2 cellular contexts compared by ENCODE assay signal in genomic region chr9:91391426-91392217, GRCh38.
TF ChIP-seq lines count a peak whose summit lies in the region.

No MANE protein-coding gene starts in this region.

TF ChIP-seq in IMR-90, 13 proteins besides CTCF, POLR2A, EP300 and RAD21:
- TF ChIP-seq NFE2L2 (IDR thresholded peaks at IDR 0.05; ENCODE audit: low read depth, low read length) (no peak), FOS (IDR thresholded peaks at IDR 0.05; ENCODE audit: low read depth, low read length) (no peak), ELK1 (IDR thresholded peaks at IDR 0.05; ENCODE audit: borderline replicate concordance, low read depth, low read length) (no peak), RCOR1 (IDR thresholded peaks at IDR 0.05; ENCODE audit: insufficient replicate concordance, low read length) (no peak), SMC3 (IDR thresholded peaks at IDR 0.05; ENCODE audit: low read depth, low read length) (no peak), CHD1 (IDR thresholded peaks at IDR 0.05; ENCODE audit: low read depth, low read length) (no peak), CEBPB (IDR thresholded peaks at IDR 0.05; ENCODE audit: low read depth, low read length) (no peak), MAFK (IDR thresholded peaks at IDR 0.05; ENCODE audit: low read depth, low read length) (no peak)

TF ChIP-seq in HepG2, 621 proteins besides CTCF, POLR2A, EP300 and RAD21:
- TF ChIP-seq FOXA1 (IDR thresholded peaks at IDR 0.05) = no peak
- TF ChIP-seq FOXA1 (CRISPR knock-in tag; IDR thresholded peaks at IDR 0.05) = no peak
- TF ChIP-seq EZH2 (conservative IDR thresholded peaks at IDR 0.05; ENCODE audit: low read depth, low read length) = no peak
- no peak for TF ChIP-seq NRL (CRISPR knock-in tag; IDR thresholded peaks at IDR 0.05; ENCODE audit: borderline replicate concordance)
- no peak for TF ChIP-seq ZNF276 (CRISPR knock-in tag; IDR thresholded peaks at IDR 0.05; ENCODE audit: low read depth)
- peak; percentile 72 for TF ChIP-seq BCL6 (CRISPR knock-in tag; IDR thresholded peaks at IDR 0.05)
- TF ChIP-seq ZNF569 (CRISPR knock-in tag; IDR thresholded peaks at IDR 0.05; ENCODE audit: borderline replicate concordance) = no peak
TF ChIP-seq in HepG2: peak in this region for 1.
